Comparison of ENCODE assay signal across 14 cellular contexts in genomic region chr4:106691749-106692148, GRCh38.
DNase-seq lines count a peak whose midpoint lies in the region; ATAC-seq, FAIRE-seq and TF ChIP-seq lines count a peak whose summit lies in the region.
"Had no signal": no experiment of that assay in that cellular context is flagged by ENCODE, and none has a peak within 500 bp of the region (broad histone marks: within the 10 kb centered on the region; RNA-seq: fewer than 3 reads in every experiment).

No MANE protein-coding gene starts in this region.

- H3K4me2 ChIP-seq in H1 (ENCODE audit: insufficient read depth in 1 of 2, low read depth in 2 of 2, low read length in 2 of 2) (no peak overlapping the region), PC-9 (no peak overlapping the region)

- no peak overlapping the region for H2BK5ac ChIP-seq in H1 (ENCODE audit: low read depth, low read length)

- H3K4me3 ChIP-seq in LNCaP clone FGC (ENCODE audit: low read depth, low read length) (no peak overlapping the region), H1 (ENCODE audit: extremely low read depth in 1 of 4, insufficient read depth in 2 of 4, low read depth in 3 of 4, low read length in 4 of 4) (no peak overlapping the region), PC-9 (no peak overlapping the region)

- H3K27me3 Mint-ChIP-seq in nephron (ENCODE audit: low read depth) = no peaks in the 10 kb centered on the region
- H3K27me3 Mint-ChIP-seq in activated CD8-positive, alpha-beta T cell treated with anti-CD3 and anti-CD28 coated beads for 36 hours = no peaks in the 10 kb centered on the region
- H3K27me3 Mint-ChIP-seq: CD4-positive, alpha-beta T cell had no signal

- no peak overlapping the region for H3K4ac ChIP-seq in H1 (replicated peaks; ENCODE audit: insufficient read length, low read depth, low read length)

- H2AFZ ChIP-seq in H1 (ENCODE audit: low read length) = no peak overlapping the region
- H2AFZ ChIP-seq in PC-9 = no peak overlapping the region

- no peaks in the 10 kb centered on the region for H3K79me1 ChIP-seq in H1 (ENCODE audit: low read depth, low read length)

- H3K9ac ChIP-seq in H1 (replicated peaks in 1 of 4; ENCODE audit: extremely low read depth in 1 of 4, low read depth in 3 of 4, low read length in 3 of 4) = no peak overlapping the region

- H3K4me1 ChIP-seq in H1 (replicated peaks in 1 of 4; ENCODE audit: control insufficient read depth in 3 of 4, insufficient read depth in 4 of 4, low read length in 3 of 4) (no peaks in the 10 kb centered on the region), PC-9 (replicated peaks; ENCODE audit: insufficient read depth) (no peaks in the 10 kb centered on the region)

- peaks cover under 1% of the 10 kb centered on the region for H3K9me3 Mint-ChIP-seq in nephron
- peaks cover 8% of the 10 kb centered on the region for H3K9me3 Mint-ChIP-seq in activated CD8-positive, alpha-beta T cell treated with anti-CD3 and anti-CD28 coated beads for 36 hours

- H3K27ac Mint-ChIP-seq in nephron = no peak overlapping the region
- no peak overlapping the region for H3K27ac Mint-ChIP-seq in activated CD8-positive, alpha-beta T cell treated with anti-CD3 and anti-CD28 coated beads for 36 hours
- H3K27ac Mint-ChIP-seq: CD4-positive, alpha-beta T cell had no signal

- H3F3A ChIP-seq in PC-9 (ENCODE audit: insufficient read depth, low read depth) = no peaks in the 10 kb centered on the region

- H3K27ac ChIP-seq in H1 (ENCODE audit: low read depth, low read length) (no peak overlapping the region), PC-9 (no peak overlapping the region)

- no peak for TF ChIP-seq POLR2A in H1 (IDR thresholded peaks at IDR 0.05; ENCODE audit: control extremely low read depth in 1 of 2, low read depth in 2 of 2, low read length in 2 of 2)

- H4K8ac ChIP-seq in H1 (ENCODE audit: extremely low read depth, insufficient read depth, low read length) = no peak overlapping the region

- H3K23ac ChIP-seq in H1 (ENCODE audit: insufficient read length) = no peak overlapping the region

- H2BK20ac ChIP-seq in H1 (ENCODE audit: low read length) = no peak overlapping the region

- no TSS peak for BruUV-seq in PC-9 (replicated peaks; lab: Mats Ljungman, UMichigan)

- peak; percentile 48 to 49 for TF ChIP-seq RAD21 in H1 (IDR thresholded peaks at IDR 0.05 in 1 of 2, conservative IDR thresholded peaks at IDR 0.05 in 1 of 2; ENCODE audit: low read depth in 2 of 2, low read length in 2 of 2)

- 29% methylated on average over 2 of the region's 2 CpGs; no CpG with 5 or more reads in 1 of the 2 experiments for WGBS in H1 (ENCODE audit: extremely low coverage in 1 of 2, insufficient coverage in 1 of 2, insufficient read length in 1 of 2, insufficient replicate concordance in 2 of 2, low coverage in 1 of 2, low lambda C conversion rate in 2 of 2, missing lambda C conversion rate in 1 of 2), 2 experiments

- H3K36me3 ChIP-seq in H1 (ENCODE audit: control insufficient read depth in 2 of 4, insufficient read depth in 4 of 4, low read length in 3 of 4) = no peaks in the 10 kb centered on the region
- H3K36me3 ChIP-seq in PC-9 (ENCODE audit: low read depth) = no peaks in the 10 kb centered on the region

- H3K9me3 ChIP-seq in H1 (ENCODE audit: insufficient read depth in 2 of 2, low read depth in 1 of 2, low read length in 1 of 2) (no peaks in the 10 kb centered on the region), PC-9 (ENCODE audit: insufficient read depth, low read depth) (no peaks in the 10 kb centered on the region)

- H3K27me3 ChIP-seq in H1 (replicated peaks in 1 of 4; ENCODE audit: control insufficient read depth in 3 of 4, extremely low read depth in 1 of 4, insufficient read depth in 3 of 4, low read length in 3 of 4) = no peaks in the 10 kb centered on the region
- H3K27me3 ChIP-seq in PC-9 (ENCODE audit: insufficient read depth, low read depth) = no peaks in the 10 kb centered on the region

- TF ChIP-seq CTCF in LNCaP clone FGC (IDR thresholded peaks at IDR 0.05; ENCODE audit: control insufficient read depth, extremely low read depth, insufficient read depth) (peak; percentile 33; the same call in 1 of the 2 replicates), H1 (IDR thresholded peaks at IDR 0.05; ENCODE audit: control extremely low read depth in 1 of 3, insufficient read depth in 1 of 3, low read depth in 1 of 3, low read length in 3 of 3) (peak in 2 of 3 experiments; percentile 18 to 20; a peak in 2 of 4 replicates), nephron (IDR thresholded peaks at IDR 0.05; ENCODE audit: unreplicated experiment in 3 of 3) (peak in 2 of 3 experiments; percentile 14 to 21), PC-9 (conservative IDR thresholded peaks at IDR 0.05) (no peak)
- no peak for TF ChIP-seq CTCF in activated CD8-positive, alpha-beta T cell treated with anti-CD3 and anti-CD28 coated beads for 36 hours (IDR thresholded peaks at IDR 0.05)

- no peaks in the 10 kb centered on the region for H3K23me2 ChIP-seq in H1 (ENCODE audit: low read depth, low read length)

- no peak overlapping the region for H3K18ac ChIP-seq in H1 (ENCODE audit: extremely low read depth, low read length)

- H2BK120ac ChIP-seq in H1 (replicated peaks; ENCODE audit: low read depth, low read length) = no peak overlapping the region

- H3K56ac ChIP-seq in H1 (replicated peaks; ENCODE audit: insufficient read length, low read depth, low read length) = no peak overlapping the region

- CTCF ChIA-PET in H1 (lab: Charles Lee; ENCODE audit: partially characterized antibody) (interaction anchor here (0.8 to 2.0 kb wide), 8 partner anchors 8 to 207 kb away, joined by 3 to 12 read pairs (median 4); no protein-coding TSS in a partner anchor), PC-9 (lab: Charles Lee) (interaction anchor here (0.6 kb wide), 1 partner anchor 440 kb away, joined by 6 read pairs; no protein-coding TSS in a partner anchor)
- CTCF ChIA-PET in activated CD8-positive, alpha-beta T cell treated with anti-CD3 and anti-CD28 coated beads for 36 hours (lab: Charles Lee) = no interaction called here

- peaks cover 10% of the 10 kb centered on the region for H3K4me1 Mint-ChIP-seq in nephron
- no peaks in the 10 kb centered on the region for H3K4me1 Mint-ChIP-seq in activated CD8-positive, alpha-beta T cell treated with anti-CD3 and anti-CD28 coated beads for 36 hours (ENCODE audit: low read depth)

- H3K79me2 ChIP-seq in H1 (ENCODE audit: control insufficient read depth in 1 of 2, insufficient read depth in 2 of 2, low read length in 2 of 2) (no peaks in the 10 kb centered on the region), PC-9 (ENCODE audit: low read depth) (no peaks in the 10 kb centered on the region)

- no peak for TF ChIP-seq EP300 in H1 (IDR thresholded peaks at IDR 0.05; ENCODE audit: borderline replicate concordance in 1 of 2, low read depth in 2 of 2, low read length in 2 of 2)

- no peak overlapping the region for H4K91ac ChIP-seq in H1 (replicated peaks; ENCODE audit: insufficient read length, low read length)

- POLR2A ChIA-PET in H1 (lab: Charles Lee; ENCODE audit: partially characterized antibody) (no interaction called here), PC-9 (lab: Charles Lee; ENCODE audit: unreplicated experiment) (no interaction called here)
- POLR2A ChIA-PET in activated CD8-positive, alpha-beta T cell treated with anti-CD3 and anti-CD28 coated beads for 36 hours (lab: Charles Lee) = no interaction called here

- H3K36me3 Mint-ChIP-seq in nephron (ENCODE audit: low read depth) = no peaks in the 10 kb centered on the region
- no peaks in the 10 kb centered on the region for H3K36me3 Mint-ChIP-seq in activated CD8-positive, alpha-beta T cell treated with anti-CD3 and anti-CD28 coated beads for 36 hours (ENCODE audit: low read depth)

- H4K20me1 ChIP-seq in H1 (replicated peaks in 1 of 2; ENCODE audit: control insufficient read depth in 1 of 2, insufficient read depth in 2 of 2, low read length in 2 of 2) = no peaks in the 10 kb centered on the region
- H4K20me1 ChIP-seq in PC-9 (ENCODE audit: insufficient read depth) = no peaks in the 10 kb centered on the region

- no peak overlapping the region for H2AK5ac ChIP-seq in H1 (ENCODE audit: low read depth, low read length)

- no peak for ATAC-seq in HG03439 (IDR thresholded peaks at IDR 0.05; ENCODE audit: unreplicated experiment)
- no peak for ATAC-seq in activated CD8-positive, alpha-beta T cell treated with anti-CD3 and anti-CD28 coated beads for 36 hours

- DNase-seq in DMS114 treated with DMSO at 0.1 percent for 48 hours (lab: John Stamatoyannopoulos, UW; ENCODE audit: unreplicated experiment) (peak; percentile 2), LNCaP clone FGC (ENCODE audit: low read depth) (no peak), H1 (ENCODE audit: low read depth in 1 of 2, low spot score in 2 of 2) (no peak), PC-9 (no peak)
- DNase-seq in activated CD8-positive, alpha-beta T cell treated with anti-CD3 and anti-CD28 coated beads for 36 hours = no peak
- no peak for DNase-seq in activated CD8-positive, alpha-beta memory T cell treated with anti-CD3 and anti-CD28 coated beads, Interleukin-2, amount 50 U/mL, for 48 hours
- DNase-seq: activated CD4-positive, alpha-beta T cell treated with anti-CD3 and anti-CD28 coated beads, Interleukin-2, amount 50 U/mL, for 4 hours; CD4-positive, alpha-beta T cell; kidney glomerular epithelial cell; stimulated activated CD4-positive, alpha-beta T cell treated with anti-CD3 and anti-CD28 coated beads, Interleukin-1b, Interleukin-23, amount 100 ng/mL, for 48 hours; T1000 had no signal

- H2BK12ac ChIP-seq in H1 (ENCODE audit: low read depth, low read length) = no peak overlapping the region

- intact Hi-C loops in activated CD8-positive, alpha-beta T cell treated with anti-CD3 and anti-CD28 coated beads for 36 hours (cut with micrococcal nuclease) = no loop called here
- intact Hi-C loops in PC-9 (cut with micrococcal nuclease; ENCODE audit: unreplicated experiment) = no loop called here

- H3K14ac ChIP-seq in H1 (ENCODE audit: insufficient read length) = no peak overlapping the region

- no peak overlapping the region for H4K5ac ChIP-seq in H1 (ENCODE audit: insufficient read length, low read depth, low read length)

- H3K4me3 Mint-ChIP-seq in nephron = no peak overlapping the region
- H3K4me3 Mint-ChIP-seq in activated CD8-positive, alpha-beta T cell treated with anti-CD3 and anti-CD28 coated beads for 36 hours = no peak overlapping the region
- H3K4me3 Mint-ChIP-seq: CD4-positive, alpha-beta T cell had no signal

- no peaks in the 10 kb centered on the region for H3K9me2 ChIP-seq in PC-9 (ENCODE audit: insufficient read depth)

- no peak for FAIRE-seq in H1 (lab: Jason Lieb, UNC)
- FAIRE-seq: GM18507 had no signal

- H2BK15ac ChIP-seq in H1 (ENCODE audit: low read length) = no peak overlapping the region

TF ChIP-seq in H1, 55 proteins besides CTCF, POLR2A, EP300 and RAD21 (continues in another document):
- TF ChIP-seq SIN3A (conservative IDR thresholded peaks at IDR 0.05 in 1 of 2, IDR thresholded peaks at IDR 0.05 in 1 of 2; ENCODE audit: low read depth in 1 of 2, low read length in 2 of 2) (no peak), ASH2L (IDR thresholded peaks at IDR 0.05; ENCODE audit: low read length) (no peak)

Comparison
In these comparisons a context has a peak if more than half of its experiments do, and no peak if none do; other contexts are left out.
1. CTCF ChIP-seq: peak in LNCaP clone FGC (single experiment), H1 (2 of 3) and nephron (2 of 3); none in activated CD8-positive, alpha-beta T cell treated with anti-CD3 and anti-CD28 coated beads for 36 hours (single experiment) and PC-9 (single experiment).